Comparison of ENCODE assay signal across 8 cellular contexts in genomic region chr1:231242516-231243198, GRCh38. TPM values are rescaled to one million over a fixed set of nuclear protein-coding genes. Genes with fewer than 3 reads are reported as not detected.
A peak's percentile ranks its signal among the peaks of the same experiment; 100 is the strongest.
DNase-seq lines count a peak whose midpoint lies in the region; ATAC-seq and TF ChIP-seq lines count a peak whose summit lies in the region.

No MANE protein-coding gene starts in this region.

- no peaks in the 10 kb centered on the region for H3K36me3 ChIP-seq in SU-DHL-6 (ENCODE audit: low read length)
- peaks cover 5 to 22% (median 15%) of the 10 kb centered on the region in 4 donors for H3K36me3 ChIP-seq in stomach
- H3K36me3 ChIP-seq in WERI-Rb-1 = peaks cover 15% of the 10 kb centered on the region

- H2AFZ ChIP-seq in SU-DHL-6 (ENCODE audit: low read depth, low read length, severe bottlenecking) = no peak overlapping the region

- peaks cover 51% of the 10 kb centered on the region for H3K4me1 Mint-ChIP-seq in activated CD4-positive, alpha-beta T cell treated with anti-CD3 and anti-CD28 coated beads, Interleukin-2, amount 10 ng/mL, durations not matched to agents 24 days and 14 days

- no peaks in the 10 kb centered on the region for H4K20me1 ChIP-seq in SU-DHL-6 (ENCODE audit: low read depth, low read length)

- H3K9me2 ChIP-seq in SU-DHL-6 (replicated peaks; ENCODE audit: insufficient read depth, low read length) = no peaks in the 10 kb centered on the region

- H3K4me3 ChIP-seq in SU-DHL-6 (ENCODE audit: insufficient read depth, low read length, poor library complexity, severe bottlenecking) = peak overlapping the region; percentile 92
- H3K4me3 ChIP-seq in fibroblast of mammary gland (ENCODE audit: control insufficient read depth, low read depth, low read length) = peak overlapping the region; percentile 99
- peak overlapping the region in 3 of 4 donors; percentile 68 to 88 (median 88) for H3K4me3 ChIP-seq in stomach
- no peak overlapping the region for H3K4me3 ChIP-seq in WERI-Rb-1 (ENCODE audit: low read depth, low read length)

- H3K36me3 Mint-ChIP-seq in activated CD4-positive, alpha-beta T cell treated with anti-CD3 and anti-CD28 coated beads, Interleukin-2, amount 10 ng/mL, durations not matched to agents 24 days and 14 days (ENCODE audit: low read depth) = peaks cover 35% of the 10 kb centered on the region

- no peaks in the 10 kb centered on the region for H3K27me3 ChIP-seq in SU-DHL-6 (ENCODE audit: low read length)
- no peaks in the 10 kb centered on the region for H3K27me3 ChIP-seq in stomach
- no peaks in the 10 kb centered on the region for H3K27me3 ChIP-seq in WERI-Rb-1 (ENCODE audit: insufficient read depth, low read depth, severe bottlenecking)

- no peaks in the 10 kb centered on the region for H3K27me3 Mint-ChIP-seq in activated CD4-positive, alpha-beta T cell treated with anti-CD3 and anti-CD28 coated beads, Interleukin-2, amount 10 ng/mL, durations not matched to agents 24 days and 14 days

- peaks cover 72% of the 10 kb centered on the region for H3K79me2 ChIP-seq in SU-DHL-6 (ENCODE audit: insufficient read depth, low read length)

- peak overlapping the region; percentile 80 for H3K9ac ChIP-seq in SU-DHL-6 (ENCODE audit: low read length)

- no peak for TF ChIP-seq POLR2A in stomach (IDR thresholded peaks at IDR 0.05)

- H3K27ac ChIP-seq in SU-DHL-6 (ENCODE audit: low read depth, low read length) (no peak overlapping the region), stomach (peak overlapping the region in 1 of 5 donors; percentile 83), WERI-Rb-1 (no peak overlapping the region)

- H3K4me3 Mint-ChIP-seq in activated CD4-positive, alpha-beta T cell treated with anti-CD3 and anti-CD28 coated beads, Interleukin-2, amount 10 ng/mL, durations not matched to agents 24 days and 14 days = peak overlapping the region; percentile 94

- DNase-seq in activated CD4-positive, alpha-beta T cell treated with anti-CD3 and anti-CD28 coated beads, Interleukin-2, amount 10 ng/mL, durations not matched to agents 24 days and 14 days = no peak
- DNase-seq in activated CD4-positive, alpha-beta T cell treated with anti-CD3 and anti-CD28 coated beads, Interleukin-2, amount 50 U/mL, for 4 hours = no peak
- DNase-seq in fibroblast of mammary gland (ENCODE audit: low read depth) (peak; percentile 31), stomach (no peak), NCI-H2171 (lab: John Stamatoyannopoulos, UW) (no peak), WERI-Rb-1 (no peak)

- peaks cover 11 to 79% (median 58%) of the 10 kb centered on the region in 4 donors for H3K4me1 ChIP-seq in stomach

- WGBS in stomach, 5 donors = 27 to 40% (median 33%) methylated on average over 5 of the region's 5 CpGs

- H3K9me3 ChIP-seq in SU-DHL-6 (ENCODE audit: insufficient read depth, low read length) = no peaks in the 10 kb centered on the region
- no peaks in the 10 kb centered on the region for H3K9me3 ChIP-seq in stomach
- no peaks in the 10 kb centered on the region for H3K9me3 ChIP-seq in WERI-Rb-1 (ENCODE audit: severe bottlenecking)

- TF ChIP-seq EP300 in stomach (IDR thresholded peaks at IDR 0.05) = no peak

- no peaks in the 10 kb centered on the region for H3F3A ChIP-seq in SU-DHL-6 (ENCODE audit: insufficient read depth)

- intact Hi-C loops in activated CD4-positive, alpha-beta T cell treated with anti-CD3 and anti-CD28 coated beads, Interleukin-2, amount 10 ng/mL, durations not matched to agents 24 days and 14 days (cut with micrococcal nuclease) = loop anchor here (1.0 to 10.0 kb wide), 3 partner anchors 96 to 362 kb away; partner anchors contain the start of genes SPRTN and TSNAX
- intact Hi-C loops in stomach (cut with DNase I; ENCODE audit: low total_unique reads) = no loop called here

- H3K27ac Mint-ChIP-seq in activated CD4-positive, alpha-beta T cell treated with anti-CD3 and anti-CD28 coated beads, Interleukin-2, amount 10 ng/mL, durations not matched to agents 24 days and 14 days = peak overlapping the region; percentile 97

- no peak for ATAC-seq in GM19452 (IDR thresholded peaks at IDR 0.05; ENCODE audit: unreplicated experiment)

- H3K4me2 ChIP-seq in SU-DHL-6 (ENCODE audit: low read depth, low read length, poor library complexity, severe bottlenecking) = peak overlapping the region; percentile 84

- TF ChIP-seq CTCF in SU-DHL-6 (IDR thresholded peaks at IDR 0.05; ENCODE audit: insufficient read depth, low read length, poor library complexity, severe bottlenecking) (no peak), fibroblast of mammary gland (conservative IDR thresholded peaks at IDR 0.05; ENCODE audit: control insufficient read depth, insufficient read depth, low read depth, low read length) (no peak), stomach (IDR thresholded peaks at IDR 0.05) (no peak), WERI-Rb-1 (IDR thresholded peaks at IDR 0.05; ENCODE audit: low read depth, low read length) (no peak)

- H3K9me3 Mint-ChIP-seq in activated CD4-positive, alpha-beta T cell treated with anti-CD3 and anti-CD28 coated beads, Interleukin-2, amount 10 ng/mL, durations not matched to agents 24 days and 14 days = no peaks in the 10 kb centered on the region

RNA-seq across cellular contexts. Expression of gene GNPAT, which starts 1.6 kb away (rescaled TPM):
- 45.6 and 47.5 TPM in 2 replicates for total RNA-seq in activated CD4-positive, alpha-beta T cell treated with anti-CD3 and anti-CD28 coated beads, Interleukin-2, amount 10 ng/mL, durations not matched to agents 24 days and 14 days
- 10 to 100 TPM; 35.9 to 76.8 (median 44.9) TPM for total RNA-seq in stomach
- 10 to 100 TPM; 41.8 to 46.6 (median 45.0) TPM for polyA plus RNA-seq in stomach
